Comparison of ENCODE assay signal across 8 cellular contexts in the genomic region with DNA sequence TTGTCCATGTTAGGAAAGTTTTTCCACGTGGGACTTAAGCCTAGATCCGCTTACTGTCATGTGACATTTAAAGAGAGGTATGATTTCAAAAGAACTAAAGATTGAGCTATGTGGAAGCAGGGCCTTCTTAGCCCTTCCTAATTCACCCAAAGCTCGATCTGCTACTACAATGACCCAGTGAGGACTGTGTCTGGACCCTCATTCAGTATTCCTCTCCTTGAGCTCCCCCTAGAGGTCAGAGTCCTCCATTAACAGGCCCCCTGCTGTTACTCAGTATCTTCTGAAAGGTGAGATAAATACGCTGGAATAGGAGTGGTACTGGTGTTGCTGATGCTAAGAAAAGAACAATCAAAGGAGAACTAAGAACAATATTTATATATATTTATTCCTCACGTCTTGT.
DNase-seq lines count a peak whose midpoint lies in the region; ATAC-seq and TF ChIP-seq lines count a peak whose summit lies in the region.

No MANE protein-coding gene starts in this region.

- DNase-seq in SIG-M5 treated with dmso at 0.1 percent for 504 hours (lab: John Stamatoyannopoulos, UW; ENCODE audit: unreplicated experiment) (peak; percentile 59), SIG-M5 (lab: John Stamatoyannopoulos, UW) (no peak), HL-60 (ENCODE audit: low read depth in 1 of 2, low spot score in 1 of 2) (peak in 1 of 2 experiments; percentile 18), RPMI7951 (ENCODE audit: low read depth) (peak; percentile 74), ecto neural progenitor cell (ENCODE audit: low spot score) (peak; percentile 64), mesothelial cell of epicardium (ENCODE audit: low spot score in 2 of 2, unreplicated experiment in 2 of 2) (peak in 1 of 2 experiments; percentile 42), cerebellum (ENCODE audit: low spot score) (no peak)

- TF ChIP-seq CTCF in HL-60 (IDR thresholded peaks at IDR 0.05; ENCODE audit: insufficient read depth, low read length) (peak; percentile 12), mesothelial cell of epicardium (IDR thresholded peaks at IDR 0.05; ENCODE audit: unreplicated experiment) (peak; percentile 52)

- no peak overlapping the region for H3K27ac ChIP-seq in HL-60 (replicated peaks)

- no peak overlapping the region for H3K4me3 ChIP-seq in HL-60 (replicated peaks; ENCODE audit: insufficient read depth, low read length)

- H3K4me1 Mint-ChIP-seq in mesothelial cell of epicardium = peaks cover 29% of the 10 kb centered on the region

- no peak overlapping the region for H3K4me3 Mint-ChIP-seq in mesothelial cell of epicardium

- H3K27me3 Mint-ChIP-seq in mesothelial cell of epicardium (ENCODE audit: low read depth) = no peaks in the 10 kb centered on the region

- no peak overlapping the region for H3K27ac Mint-ChIP-seq in mesothelial cell of epicardium

- H3K9me3 Mint-ChIP-seq in mesothelial cell of epicardium = no peaks in the 10 kb centered on the region

- ATAC-seq in GM21528 (IDR thresholded peaks at IDR 0.05; ENCODE audit: low FRiP score, unreplicated experiment) = peak; percentile 92

- no peaks in the 10 kb centered on the region for H3K36me3 Mint-ChIP-seq in mesothelial cell of epicardium

- H3K27me3 ChIP-seq in HL-60 (ENCODE audit: insufficient read depth, poor library complexity, severe bottlenecking) = no peaks in the 10 kb centered on the region

Comparison
In these comparisons a context has a peak if more than half of its experiments do, and no peak if none do; other contexts are left out.
1. DNase-seq: peak in SIG-M5 treated with dmso at 0.1 percent for 504 hours (single experiment), RPMI7951 (single experiment) and ecto neural progenitor cell (single experiment); none in SIG-M5 (single experiment) and cerebellum (single experiment).